Comparison of ENCODE assay signal across 11 cellular contexts in the genomic region with DNA sequence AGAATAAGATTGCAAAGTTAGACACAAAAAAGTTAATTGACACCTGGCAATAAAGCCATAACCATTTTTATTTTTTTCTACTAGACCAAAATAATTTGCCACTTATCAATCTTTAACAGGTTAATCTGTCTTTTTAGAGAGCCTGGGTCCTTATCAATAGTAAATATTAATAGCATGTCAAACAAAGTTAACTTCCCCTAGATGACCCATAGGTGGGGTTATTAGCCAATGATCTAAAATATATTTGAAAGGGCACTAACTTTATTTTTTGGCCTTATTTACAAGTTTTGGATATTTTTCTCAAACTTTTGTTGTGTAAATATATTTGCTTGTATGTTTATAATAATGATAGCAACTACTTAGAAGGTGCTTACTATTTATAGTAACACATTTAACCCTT. TPM values are rescaled to one million over a fixed set of nuclear protein-coding genes. Genes with fewer than 3 reads are reported as not detected.
DNase-seq lines count a peak whose midpoint lies in the region; ATAC-seq, FAIRE-seq and TF ChIP-seq lines count a peak whose summit lies in the region.
"Had no signal": no experiment of that assay in that cellular context is flagged by ENCODE, and none has a peak within 500 bp of the region (broad histone marks: within the 10 kb centered on the region; RNA-seq: fewer than 3 reads in every experiment).

No MANE protein-coding gene starts in this region.

- no peaks in the 10 kb centered on the region for H3K4me1 ChIP-seq in DND-41 (ENCODE audit: insufficient read depth, low read length)
- no peaks in the 10 kb centered on the region for H3K4me1 ChIP-seq in KMS-11 (ENCODE audit: low read depth, poor library complexity, severe bottlenecking)
- peaks cover 27% of the 10 kb centered on the region for H3K4me1 ChIP-seq in parathyroid adenoma
- peaks cover 3% of the 10 kb centered on the region for H3K4me1 ChIP-seq in suprapubic skin

- H3K9ac ChIP-seq in DND-41 (ENCODE audit: low read depth, low read length) (no peak overlapping the region), KMS-11 (no peak overlapping the region), parathyroid adenoma (no peak overlapping the region)

- H3K36me3 ChIP-seq in DND-41 (ENCODE audit: insufficient read depth, low read length) (no peaks in the 10 kb centered on the region), KMS-11 (ENCODE audit: insufficient read depth) (no peaks in the 10 kb centered on the region), parathyroid adenoma (ENCODE audit: control insufficient read depth, insufficient read depth, low read length) (no peaks in the 10 kb centered on the region), suprapubic skin (no peaks in the 10 kb centered on the region)

- H3K9me3 ChIP-seq in DND-41 (ENCODE audit: insufficient read depth, low read length, severe bottlenecking) (no peaks in the 10 kb centered on the region), parathyroid adenoma (ENCODE audit: control insufficient read depth, low read length) (no peaks in the 10 kb centered on the region), suprapubic skin (no peaks in the 10 kb centered on the region)

- no peak for ATAC-seq in DND-41 (ENCODE audit: insufficient read depth, low read depth)
- ATAC-seq in HG03520 (IDR thresholded peaks at IDR 0.05; ENCODE audit: unreplicated experiment), result no peak
- ATAC-seq: activated T-helper 17 cell treated with anti-CD3 and anti-CD28 coated beads, Interleukin-2, amount 50 U/mL, for 72 hours had no signal

- no peak for TF ChIP-seq POLR2A in suprapubic skin (IDR thresholded peaks at IDR 0.05)

- TF ChIP-seq EP300 in suprapubic skin (IDR thresholded peaks at IDR 0.05), result no peak

- H3K79me2 ChIP-seq in DND-41 (ENCODE audit: insufficient read depth, low read length) (no peaks in the 10 kb centered on the region), KMS-11 (ENCODE audit: insufficient read depth, low read depth) (no peaks in the 10 kb centered on the region), parathyroid adenoma (no peaks in the 10 kb centered on the region)

- no peak overlapping the region for H3K4me2 ChIP-seq in DND-41 (ENCODE audit: insufficient read depth, low read length)
- no peak overlapping the region for H3K4me2 ChIP-seq in KMS-11
- H3K4me2 ChIP-seq in parathyroid adenoma (ENCODE audit: low read length), result no peak overlapping the region

- TF ChIP-seq CTCF in DND-41 (IDR thresholded peaks at IDR 0.05; ENCODE audit: borderline replicate concordance, extremely low read depth, low read length, poor library complexity, severe bottlenecking) (peak; percentile 33), KMS-11 (conservative IDR thresholded peaks at IDR 0.05; ENCODE audit: low read depth, low read length) (peak; percentile 54; the same call in 1 of the 2 replicates), cardiac fibroblast (IDR thresholded peaks at IDR 0.05; ENCODE audit: low read depth, low read length) (peak; percentile 30), parathyroid adenoma (IDR thresholded peaks at IDR 0.05) (peak; percentile 52), suprapubic skin (IDR thresholded peaks at IDR 0.05) (peak in 1 of 2 donors; percentile 30)

- H3K4me3 ChIP-seq in DND-41 (ENCODE audit: low read depth in 1 of 2, low read length in 2 of 2) (no peak overlapping the region), KMS-11 (IDR thresholded peaks at IDR 0.05; ENCODE audit: insufficient read depth, low read depth, low read length) (no peak overlapping the region), cardiac fibroblast (replicated peaks in 1 of 2; ENCODE audit: low read depth in 2 of 2, low read length in 2 of 2) (no peak overlapping the region), parathyroid adenoma (ENCODE audit: low read depth, low read length) (no peak overlapping the region), suprapubic skin (no peak overlapping the region)
- H3K4me3 ChIP-seq: SK-N-MC had no signal

- H4K20me1 ChIP-seq in DND-41 (ENCODE audit: insufficient read depth, low read length) (no peaks in the 10 kb centered on the region), KMS-11 (ENCODE audit: insufficient read depth) (no peaks in the 10 kb centered on the region)

- FAIRE-seq in urothelium cell line (lab: Jason Lieb, UNC), result no peak
- FAIRE-seq: GM12892 had no signal

- H3K27ac ChIP-seq in DND-41 (ENCODE audit: low read length) (no peak overlapping the region), KMS-11 (no peak overlapping the region), parathyroid adenoma (no peak overlapping the region), suprapubic skin (no peak overlapping the region)
- H3K27ac ChIP-seq: SK-N-MC had no signal

- no peak overlapping the region for H2AFZ ChIP-seq in DND-41 (ENCODE audit: low read depth, low read length)
- no peak overlapping the region for H2AFZ ChIP-seq in KMS-11 (ENCODE audit: low read depth)
- H2AFZ ChIP-seq in parathyroid adenoma, result no peak overlapping the region

- no peak for DNase-seq in DND-41
- peak; percentile 51 to 53 for DNase-seq in cardiac fibroblast (ENCODE audit: low read depth in 2 of 2)
- no peak for DNase-seq in urothelium cell line (ENCODE audit: low spot score)
- no peak for DNase-seq in suprapubic skin (ENCODE audit: low spot score in 2 of 2)

- peaks cover under 1% of the 10 kb centered on the region for H3K27me3 ChIP-seq in DND-41 (ENCODE audit: insufficient read depth, low read length, poor library complexity)
- no peaks in the 10 kb centered on the region for H3K27me3 ChIP-seq in KMS-11 (ENCODE audit: insufficient read depth, low read depth)
- H3K27me3 ChIP-seq in parathyroid adenoma (ENCODE audit: control insufficient read depth, insufficient read depth, low read length), result no peaks in the 10 kb centered on the region
- H3K27me3 ChIP-seq in suprapubic skin, result no peaks in the 10 kb centered on the region

RNA-seq across cellular contexts. Expression of a gene that starts 3.9 kb away (rescaled TPM):
- total RNA-seq in suprapubic skin, result not detected
- total RNA-seq: activated T-helper 17 cell treated with anti-CD3 and anti-CD28 coated beads, Interleukin-2, amount 50 U/mL, for 72 hours; mucosa of gallbladder had no signal

RNA-seq across cellular contexts. Expression of a gene that starts 15.5 kb away (rescaled TPM):
- total RNA-seq in suprapubic skin, result 10 to 100 TPM; 31.2 to 43.4 (median 39.0) TPM
- total RNA-seq: activated T-helper 17 cell treated with anti-CD3 and anti-CD28 coated beads, Interleukin-2, amount 50 U/mL, for 72 hours had no signal

RNA-seq across cellular contexts. Expression of a gene that starts 43.3 kb away (rescaled TPM):
- total RNA-seq in suprapubic skin, result under 1 TPM; 0.16 to 0.40 (median 0.32) TPM

RNA-seq across cellular contexts. Expression of a gene that starts 59.7 kb away (rescaled TPM):
- 100 to 1,000 TPM in 1 of 4 donors, 10 to 100 TPM in 3; 40.5 to 103 (median 57.3) TPM for total RNA-seq in suprapubic skin

Comparison
In these comparisons a context has a peak if more than half of its experiments do, and no peak if none do; other contexts are left out.
1. DNase-seq: peak in cardiac fibroblast (2 of 2); none in DND-41 (single experiment), urothelium cell line (single experiment) and suprapubic skin (0 of 2).